ENCODE assay signal across 9 cellular contexts in genomic region chr16:30142672-30143346, GRCh38. TPM values are rescaled to one million over a fixed set of nuclear protein-coding genes. Genes with fewer than 3 reads are reported as not detected.
DNase-seq lines count a peak whose midpoint lies in the region; ATAC-seq and TF ChIP-seq lines count a peak whose summit lies in the region.
"Had no signal": no experiment of that assay in that cellular context is flagged by ENCODE, and none has a peak within 500 bp of the region (broad histone marks: within the 10 kb centered on the region; RNA-seq: fewer than 3 reads in every experiment).

No MANE protein-coding gene starts in this region.

- no peaks in the 10 kb centered on the region for H3K36me3 ChIP-seq in liver (ENCODE audit: control insufficient read depth in 4 of 4, insufficient read depth in 3 of 4, low read depth in 1 of 4, low read length in 3 of 4)

- H3K4me3 ChIP-seq in liver (ENCODE audit: low read depth in 1 of 3, low read length in 3 of 3): no peak overlapping the region
- H3K4me3 ChIP-seq: lung had no signal

- no peaks in the 10 kb centered on the region for H3K27me3 ChIP-seq in liver (ENCODE audit: control insufficient read depth in 4 of 4, insufficient read depth in 4 of 4, low read length in 3 of 4)

- peak overlapping the region; percentile 67 for H3K27ac Mint-ChIP-seq in T-helper 17 cell

- no peaks in the 10 kb centered on the region for H3K36me3 Mint-ChIP-seq in T-helper 17 cell (ENCODE audit: low read depth)

- peak; percentile 49 to 56 for TF ChIP-seq RAD21 in liver (IDR thresholded peaks at IDR 0.05)

- TF ChIP-seq CTCF in GM20000 (IDR thresholded peaks at IDR 0.05; ENCODE audit: extremely low read depth, missing control alignments) (peak; percentile 23), liver (IDR thresholded peaks at IDR 0.05; ENCODE audit: low read depth, low read length, missing input control) (no peak)

- H3K4me1 Mint-ChIP-seq in T-helper 17 cell: peaks cover 16% of the 10 kb centered on the region

- no peak overlapping the region for H3K9ac ChIP-seq in liver (ENCODE audit: low read depth in 1 of 2, low read length in 2 of 2)

- H3K4me1 ChIP-seq in liver (ENCODE audit: control insufficient read depth in 4 of 4, insufficient read depth in 4 of 4, low read length in 3 of 4): no peaks in the 10 kb centered on the region

- H3K9me3 ChIP-seq in T-helper 17 cell (ENCODE audit: control insufficient read depth, low read length, poor library complexity, severe bottlenecking) (no peaks in the 10 kb centered on the region), liver (ENCODE audit: control insufficient read depth in 4 of 4, low read length in 3 of 4) (no peaks in the 10 kb centered on the region)

- no peaks in the 10 kb centered on the region for H3K27me3 Mint-ChIP-seq in T-helper 17 cell

- WGBS in liver: 87% methylated on average over 13 of the region's 13 CpGs

- ATAC-seq in T-helper 17 cell (peak; percentile 69), HG02798 (IDR thresholded peaks at IDR 0.05; ENCODE audit: poor library complexity, unreplicated experiment) (no peak)

- DNase-seq in DMS53 (lab: John Stamatoyannopoulos, UW): peak; percentile 41
- no peak for DNase-seq in DMS53 treated with DMSO at 0.1 percent for 48 hours (lab: John Stamatoyannopoulos, UW; ENCODE audit: unreplicated experiment)
- DNase-seq in GM20000 (ENCODE audit: low spot score): no peak
- DNase-seq in T-helper 17 cell: no peak
- DNase-seq in NCI-H128 (lab: John Stamatoyannopoulos, UW; ENCODE audit: unreplicated experiment): no peak
- no peak for DNase-seq in hippocampal formation (lab: John Stamatoyannopoulos, UW)

- no peak overlapping the region for H3K4me3 Mint-ChIP-seq in T-helper 17 cell

- no peak overlapping the region for H3K27ac ChIP-seq in liver (ENCODE audit: low read depth in 1 of 2, low read length in 2 of 2)

TF ChIP-seq in liver, 16 proteins besides CTCF, POLR2A, EP300 and RAD21:
- no peak for TF ChIP-seq TAF1 (conservative IDR thresholded peaks at IDR 0.05)
- TF ChIP-seq MAX (IDR thresholded peaks at IDR 0.05): no peak
- no peak for TF ChIP-seq HNF4A (conservative IDR thresholded peaks at IDR 0.05)
- no peak for TF ChIP-seq EGR1 (IDR thresholded peaks at IDR 0.05; ENCODE audit: low read depth in 2 of 2)
- TF ChIP-seq ATF3 (IDR thresholded peaks at IDR 0.05): no peak
- no peak for TF ChIP-seq GABPA (IDR thresholded peaks at IDR 0.05 in 1 of 2, conservative IDR thresholded peaks at IDR 0.05 in 1 of 2)
- TF ChIP-seq RXRA (IDR thresholded peaks at IDR 0.05): no peak
- TF ChIP-seq NR2F2 (IDR thresholded peaks at IDR 0.05): no peak
- TF ChIP-seq ZBTB33 (IDR thresholded peaks at IDR 0.05): no peak
- TF ChIP-seq HNF4G (IDR thresholded peaks at IDR 0.05): no peak
- no peak for TF ChIP-seq JUND (IDR thresholded peaks at IDR 0.05)
- no peak for TF ChIP-seq FOXA2 (IDR thresholded peaks at IDR 0.05)
- TF ChIP-seq YY1 (IDR thresholded peaks at IDR 0.05): no peak
- no peak for TF ChIP-seq SP1 (IDR thresholded peaks at IDR 0.05)
- TF ChIP-seq FOXA1 (IDR thresholded peaks at IDR 0.05): no peak
- TF ChIP-seq REST (IDR thresholded peaks at IDR 0.05): no peak

RNA-seq across cellular contexts. Expression of gene MAPK3, which starts 19.8 kb away (rescaled TPM):
- total RNA-seq in T-helper 17 cell (10 to 100 TPM; 76.5 to 77.6 TPM), liver (1 to 10 TPM; 3.7 to 8.7 TPM)
- 10 to 100 TPM in 1 of 2 donors, 1 to 10 TPM in 1; 7.5 to 18.6 TPM for polyA plus RNA-seq in liver

RNA-seq across cellular contexts. Expression of gene GDPD3, which starts 29.5 kb away (rescaled TPM):
- total RNA-seq in T-helper 17 cell (10 to 100 TPM; 12.6 to 13.7 TPM), liver (under 1 TPM; 0.42 to 0.67 TPM)
- under 1 TPM; 0.43 to 0.71 TPM for polyA plus RNA-seq in liver

RNA-seq across cellular contexts. Expression of gene CORO1A, which starts 40.6 kb away (rescaled TPM):
- 100 to 1,000 TPM; 665 to 718 TPM for total RNA-seq in T-helper 17 cell
- total RNA-seq in liver: 10 to 100 TPM; 12.7 to 26.7 TPM
- 10 to 100 TPM in 1 of 2 donors, 1 to 10 TPM in 1; 6.0 to 16.7 TPM for polyA plus RNA-seq in liver

RNA-seq across cellular contexts. Expression of gene YPEL3, which starts 46.8 kb away (rescaled TPM):
- total RNA-seq in T-helper 17 cell (100 to 1,000 TPM in 1 of 2 donors, 10 to 100 TPM in 1; 94.9 to 131 TPM), liver (10 to 100 TPM; 10.5 to 42.7 TPM)
- polyA plus RNA-seq in liver: 10 to 100 TPM; 19.7 to 29.2 TPM

RNA-seq across cellular contexts. Expression of gene BOLA2B, which starts 50.7 kb away (rescaled TPM):
- 10 to 100 TPM; 60.7 to 78.7 TPM for total RNA-seq in T-helper 17 cell
- 10 to 100 TPM; 21.2 to 79.8 TPM for total RNA-seq in liver
- polyA plus RNA-seq in liver: 10 to 100 TPM; 47.6 to 66.0 TPM

Comparison
In these comparisons a context has a peak if more than half of its experiments do, and no peak if none do; other contexts are left out.
1. RNA of gene MAPK3, which starts 19.8 kb away (total RNA-seq): 76.5 to 77.6 TPM in T-helper 17 cell; 3.7 to 8.7 TPM in liver; every median in the first group is over 4 times any median in the second.
2. RNA of gene GDPD3, which starts 29.5 kb away (total RNA-seq): 12.6 to 13.7 TPM in T-helper 17 cell; 0.42 to 0.67 TPM in liver; every median in the first group is over 4 times any median in the second.
3. RNA of gene CORO1A, which starts 40.6 kb away (total RNA-seq): 665 to 718 TPM in T-helper 17 cell; 12.7 to 26.7 TPM in liver; every median in the first group is over 10 times any median in the second.